In the genomic region with DNA sequence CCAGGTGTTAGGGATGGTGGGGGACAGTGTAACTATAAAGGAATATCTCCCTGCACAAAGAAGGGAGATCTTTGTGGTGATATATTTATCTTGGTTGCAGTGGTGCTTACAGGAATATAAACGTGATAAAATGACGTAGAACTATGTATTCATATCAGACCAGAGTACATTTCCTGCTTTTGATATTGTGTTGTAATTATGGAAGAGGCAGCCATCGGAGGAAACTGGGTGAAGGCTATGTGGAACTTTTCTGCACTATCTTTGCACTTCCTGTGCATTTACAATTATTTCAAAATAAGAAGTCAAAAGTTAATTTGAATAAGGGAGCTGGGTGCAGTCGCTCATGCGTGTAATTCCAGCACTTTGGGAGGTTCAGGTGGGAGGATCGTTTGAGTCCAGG, we compare ENCODE assay signal across 15 cellular contexts. TPM values are rescaled to one million over a fixed set of nuclear protein-coding genes. Genes with fewer than 3 reads are reported as not detected.
DNase-seq lines count a peak whose midpoint lies in the region; ATAC-seq lines count a peak whose summit lies in the region.
"Had no signal": no experiment of that assay in that cellular context is flagged by ENCODE, and none has a peak within 500 bp of the region (broad histone marks: within the 10 kb centered on the region; RNA-seq: fewer than 3 reads in every experiment).

No MANE protein-coding gene starts in this region.

- H3K9me3 Mint-ChIP-seq in CD8-positive, alpha-beta memory T cell = no peaks in the 10 kb centered on the region

- H3K27ac ChIP-seq in CD8-positive, alpha-beta memory T cell (ENCODE audit: low read depth, low read length) = no peak overlapping the region
- H3K27ac ChIP-seq: A549 had no signal

- peaks cover 0 to 4% (median 1%) of the 10 kb centered on the region in 3 donors for H3K36me3 Mint-ChIP-seq in CD8-positive, alpha-beta memory T cell

- POLR2A ChIA-PET in CD8-positive, alpha-beta memory T cell (lab: Charles Lee) = no interaction called here

- intact Hi-C loops in posterior vena cava (cut with DNase I) = no loop called here

- no peaks in the 10 kb centered on the region for H3K27me3 ChIP-seq in CD8-positive, alpha-beta memory T cell (ENCODE audit: insufficient read depth, low read length, poor library complexity, severe bottlenecking)

- no peaks in the 10 kb centered on the region for H3K36me3 ChIP-seq in CD8-positive, alpha-beta memory T cell (ENCODE audit: insufficient read depth, low read length)

- ATAC-seq in GM19328 (IDR thresholded peaks at IDR 0.05; ENCODE audit: unreplicated experiment) = no peak
- ATAC-seq: A549 had no signal

- H3K27me3 Mint-ChIP-seq in CD8-positive, alpha-beta memory T cell = no peaks in the 10 kb centered on the region

- H3K27ac Mint-ChIP-seq in CD8-positive, alpha-beta memory T cell = no peak overlapping the region

- DNase-seq in CD1c-positive myeloid dendritic cell (ENCODE audit: extremely low spot score) = peak; percentile 57
- peak; percentile 45 for DNase-seq in OCI-M1 (lab: John Stamatoyannopoulos, UW)
- DNase-seq in dermis microvascular lymphatic vessel endothelial cell (ENCODE audit: low read depth in 2 of 2) = peak; percentile 40 to 86
- DNase-seq in posterior vena cava (ENCODE audit: low spot score) = peak; percentile 6
- no peak for DNase-seq in CD8-positive, alpha-beta memory T cell
- DNase-seq in SIG-M5 (lab: John Stamatoyannopoulos, UW) = no peak
- no peak for DNase-seq in COR-L47 (lab: John Stamatoyannopoulos, UW)
- DNase-seq: DMS53, NCI-H1092, NCI-H146, NCI-H2081 treated with DMSO at 0.1 percent for 48 hours, NCI-H524, SHP77 had no signal

- H3K4me3 ChIP-seq in CD8-positive, alpha-beta memory T cell (ENCODE audit: low read length) = no peak overlapping the region
- H3K4me3 ChIP-seq: A549 had no signal

- H3K9me3 ChIP-seq in CD8-positive, alpha-beta memory T cell (ENCODE audit: low read length) = no peaks in the 10 kb centered on the region
- H3K9me3 ChIP-seq: A549 had no signal

- no peaks in the 10 kb centered on the region for H3K4me1 Mint-ChIP-seq in CD8-positive, alpha-beta memory T cell

- CTCF ChIA-PET in CD8-positive, alpha-beta memory T cell (lab: Charles Lee) = no interaction called here

- H3K4me1 ChIP-seq in CD8-positive, alpha-beta memory T cell (ENCODE audit: insufficient read depth, low read length) = no peaks in the 10 kb centered on the region
- H3K4me1 ChIP-seq: A549 had no signal

- no peak overlapping the region for H3K4me3 Mint-ChIP-seq in CD8-positive, alpha-beta memory T cell

RNA-seq across cellular contexts. Expression of a gene that starts 37.6 kb away (rescaled TPM):
- total RNA-seq in dermis microvascular lymphatic vessel endothelial cell = 337 and 433 TPM in 2 replicates
- total RNA-seq in posterior vena cava = 100 to 1,000 TPM; 203 to 208 TPM
- total RNA-seq in CD8-positive, alpha-beta memory T cell = 100 to 1,000 TPM; 174 to 192 TPM
- polyA plus RNA-seq in CD8-positive, alpha-beta memory T cell = 594 TPM

Comparison
In these comparisons a context has a peak if more than half of its experiments do, and no peak if none do; other contexts are left out.
1. DNase-seq: peak in CD1c-positive myeloid dendritic cell (single experiment), OCI-M1 (single experiment), dermis microvascular lymphatic vessel endothelial cell (2 of 2) and posterior vena cava (single experiment); none in CD8-positive, alpha-beta memory T cell (0 of 5), SIG-M5 (single experiment) and COR-L47 (single experiment).